In the genomic region with DNA sequence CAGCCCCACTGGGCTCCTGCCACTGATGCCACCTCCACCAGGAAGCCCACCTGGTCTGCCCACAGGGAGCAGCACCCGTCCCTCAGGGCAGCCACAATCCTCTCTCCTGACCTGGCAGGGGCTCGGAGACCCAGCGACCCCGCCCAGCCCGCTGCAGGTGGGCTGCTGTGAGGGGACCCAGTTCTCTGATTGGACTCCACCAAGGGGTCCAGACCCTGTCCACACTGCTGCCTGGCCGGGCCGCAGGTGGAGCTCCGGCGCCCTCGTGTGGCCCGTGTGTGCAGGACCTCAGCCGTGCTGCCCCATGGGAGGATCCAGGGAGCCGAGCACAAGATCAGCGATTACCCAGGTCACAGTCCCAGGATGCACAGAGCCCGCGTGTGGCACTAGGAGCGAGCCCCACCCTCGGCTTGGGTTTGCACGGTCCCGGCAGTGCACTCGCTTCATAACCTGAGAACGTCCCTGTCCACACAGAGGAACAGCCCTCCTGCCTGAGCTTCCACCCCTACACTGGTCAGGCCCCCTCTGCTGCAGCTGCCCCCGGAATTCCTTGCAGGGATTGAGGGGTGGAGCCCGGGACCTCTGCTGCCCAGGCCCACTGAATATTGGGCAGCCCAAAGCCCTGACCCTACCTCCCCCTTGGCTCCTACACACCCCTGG, we compare ENCODE assay signal across 9 cellular contexts. TPM values are rescaled to one million over a fixed set of nuclear protein-coding genes. Genes with fewer than 3 reads are reported as not detected.
A peak's percentile ranks its signal among the peaks of the same experiment; 100 is the strongest.
DNase-seq lines count a peak whose midpoint lies in the region; ATAC-seq and TF ChIP-seq lines count a peak whose summit lies in the region.
"Had no signal": no experiment of that assay in that cellular context is flagged by ENCODE, and none has a peak within 500 bp of the region (broad histone marks: within the 10 kb centered on the region; RNA-seq: fewer than 3 reads in every experiment).

No MANE protein-coding gene starts in this region.

- H3K4me1 ChIP-seq in smooth muscle cell (ENCODE audit: low read depth) = no peaks in the 10 kb centered on the region

- in situ Hi-C loops in astrocyte of the spinal cord (cut with HindIII; ENCODE audit: low sequenced_read_pairs) = no loop called here

- no peak overlapping the region for H3K4me3 Mint-ChIP-seq in T-helper 17 cell

- ATAC-seq in T-helper 17 cell = peak; percentile 64
- no peak for ATAC-seq in GM18868 (IDR thresholded peaks at IDR 0.05; ENCODE audit: unreplicated experiment)

- peaks cover 7% of the 10 kb centered on the region for H3K4me1 Mint-ChIP-seq in T-helper 17 cell

- no peak overlapping the region for H3K27ac Mint-ChIP-seq in T-helper 17 cell

- TF ChIP-seq CTCF in astrocyte of the spinal cord (IDR thresholded peaks at IDR 0.05; ENCODE audit: low read depth, low read length) = peak; percentile 95
- TF ChIP-seq CTCF in smooth muscle cell (IDR thresholded peaks at IDR 0.05; ENCODE audit: borderline replicate concordance, insufficient read depth, poor library complexity, severe bottlenecking) = peak; percentile 97

- H3K27me3 Mint-ChIP-seq in T-helper 17 cell = peaks cover 23% of the 10 kb centered on the region

- H3K4me3 ChIP-seq in astrocyte of the spinal cord (ENCODE audit: low read depth, low read length) (no peak overlapping the region), smooth muscle cell (no peak overlapping the region)

- no peaks in the 10 kb centered on the region for H3K36me3 Mint-ChIP-seq in T-helper 17 cell (ENCODE audit: low read depth)

- H3K27ac ChIP-seq in smooth muscle cell (ENCODE audit: low read depth) = no peak overlapping the region
- H3K27ac ChIP-seq: epithelial cell of prostate had no signal

- H3K79me2 ChIP-seq in smooth muscle cell (ENCODE audit: low read depth) = no peaks in the 10 kb centered on the region

- H2AFZ ChIP-seq in smooth muscle cell (ENCODE audit: low read depth) = no peak overlapping the region

- H3K27me3 ChIP-seq in smooth muscle cell (ENCODE audit: low read depth) = no peaks in the 10 kb centered on the region

- H4K20me1 ChIP-seq in smooth muscle cell (ENCODE audit: low read depth) = no peaks in the 10 kb centered on the region

- WGBS in smooth muscle cell (ENCODE audit: low lambda C conversion rate) = 12% methylated on average over 24 of the region's 24 CpGs

- no peaks in the 10 kb centered on the region for H3K9me3 ChIP-seq in T-helper 17 cell (ENCODE audit: control insufficient read depth, low read length, poor library complexity, severe bottlenecking)
- peaks cover 2% of the 10 kb centered on the region for H3K9me3 ChIP-seq in smooth muscle cell (replicated peaks; ENCODE audit: low read depth)

- no peak overlapping the region for H3K9ac ChIP-seq in smooth muscle cell (ENCODE audit: low read depth)

- no peaks in the 10 kb centered on the region for H3K36me3 ChIP-seq in smooth muscle cell (ENCODE audit: low read depth)

- no peaks in the 10 kb centered on the region for H3F3A ChIP-seq in smooth muscle cell (ENCODE audit: low read depth)

- DNase-seq in DMS153 (lab: John Stamatoyannopoulos, UW) (peak; percentile 1), DMS153 treated with DMSO at 0.1 percent for 48 hours (lab: John Stamatoyannopoulos, UW; ENCODE audit: unreplicated experiment) (no peak), NAMALWA (ENCODE audit: low spot score) (peak; percentile 73), T-helper 17 cell (peak in 2 of 3 donors; percentile 24 to 41), astrocyte of the spinal cord (ENCODE audit: low read depth, low spot score) (peak; percentile 32), iPS DF 19.7 (ENCODE audit: low read depth, low spot score) (peak; percentile 25), smooth muscle cell (lab: John Stamatoyannopoulos, UW; ENCODE audit: unreplicated experiment) (peak; percentile 19)

- H3K4me2 ChIP-seq in smooth muscle cell = peak overlapping the region; percentile 67

RNA-seq across cellular contexts. Expression of a gene that starts 35.4 kb away (rescaled TPM):
- total RNA-seq in T-helper 17 cell (not detected), smooth muscle cell (1.8 and 4.8 TPM in 2 replicates)
- 0.87 and 1.9 TPM in 2 replicates for polyA plus RNA-seq in smooth muscle cell

RNA-seq across cellular contexts. Expression of a gene that starts 49.4 kb away (rescaled TPM):
- total RNA-seq in T-helper 17 cell = 10 to 100 TPM; 61.0 to 76.1 TPM
- total RNA-seq in smooth muscle cell = 28.1 and 29.8 TPM in 2 replicates
- 19.9 and 30.1 TPM in 2 replicates for polyA plus RNA-seq in smooth muscle cell
